ENCODE assay signal across 8 cellular contexts in genomic region chr6:150016324-150017185, GRCh38. TPM values are rescaled to one million over a fixed set of nuclear protein-coding genes. Genes with fewer than 3 reads are reported as not detected.
DNase-seq lines count a peak whose midpoint lies in the region; ATAC-seq lines count a peak whose summit lies in the region.

No MANE protein-coding gene starts in this region.

- peak overlapping the region in 3 of 7 donors; percentile 32 to 50 (median 47) for H3K27ac Mint-ChIP-seq in CD4-positive, alpha-beta memory T cell

- DNase-seq in CD4-positive, alpha-beta memory T cell, result peak; percentile 60 to 79 (median 72)
- DNase-seq in LHCN-M2 (ENCODE audit: low read depth), result peak; percentile 63
- DNase-seq in SHP77 treated with DMSO at 0.1 percent for 48 hours (lab: John Stamatoyannopoulos, UW), result peak; percentile 8
- DNase-seq in amniotic stem cell (lab: John Stamatoyannopoulos, UW), result peak; percentile 48
- peak; percentile 52 for DNase-seq in left cardiac atrium
- DNase-seq in putamen (ENCODE audit: low spot score), result peak; percentile 87

- peaks cover 8 to 28% (median 12%) of the 10 kb centered on the region in 4 donors for H3K4me1 Mint-ChIP-seq in CD4-positive, alpha-beta memory T cell

- POLR2A ChIA-PET in CD4-positive, alpha-beta memory T cell (lab: Charles Lee; ENCODE audit: partially characterized antibody), result interaction anchor here (0.8 to 1.3 kb wide), 3 partner anchors 9 to 80 kb away, joined by 3 to 4 read pairs (median 3); no protein-coding TSS in a partner anchor

- no peak overlapping the region for H3K4me3 ChIP-seq in CD4-positive, alpha-beta memory T cell (ENCODE audit: low read length in 2 of 2)

- H3K27me3 Mint-ChIP-seq in CD4-positive, alpha-beta memory T cell, result peaks cover 52 to 66% of the 10 kb centered on the region in 2 donors

- no peaks in the 10 kb centered on the region for H3K36me3 Mint-ChIP-seq in CD4-positive, alpha-beta memory T cell

- no peak overlapping the region for H3K27ac ChIP-seq in CD4-positive, alpha-beta memory T cell (ENCODE audit: low read depth, low read length)

- H3K27me3 ChIP-seq in CD4-positive, alpha-beta memory T cell (ENCODE audit: insufficient read depth, low read length), result peaks cover 19% of the 10 kb centered on the region

- H3K4me1 ChIP-seq in CD4-positive, alpha-beta memory T cell (ENCODE audit: insufficient read depth, low read length), result peaks cover 8% of the 10 kb centered on the region

- peak overlapping the region in 2 of 8 donors; percentile 13 to 26 for H3K4me3 Mint-ChIP-seq in CD4-positive, alpha-beta memory T cell

- no peaks in the 10 kb centered on the region for H3K36me3 ChIP-seq in CD4-positive, alpha-beta memory T cell (ENCODE audit: insufficient read depth, low read length)

- peak; percentile 70 for ATAC-seq in GM18873 (IDR thresholded peaks at IDR 0.05; ENCODE audit: low FRiP score, unreplicated experiment)
- peak; percentile 81 to 82 for ATAC-seq in left cardiac atrium
- no peak for ATAC-seq in GM19455 (IDR thresholded peaks at IDR 0.05; ENCODE audit: unreplicated experiment)

- H3K9me3 ChIP-seq in CD4-positive, alpha-beta memory T cell (ENCODE audit: control insufficient read depth in 1 of 2, low read length in 2 of 2), result no peaks in the 10 kb centered on the region

- CTCF ChIA-PET in CD4-positive, alpha-beta memory T cell (lab: Charles Lee; ENCODE audit: partially characterized antibody), result interaction anchor here (0.6 to 3.4 kb wide), 19 partner anchors 9 to 193 kb away, joined by 3 to 28 read pairs (median 6); partner anchors contain the start of gene RAET1L

- H3K9me3 Mint-ChIP-seq in CD4-positive, alpha-beta memory T cell, result no peaks in the 10 kb centered on the region

- intact Hi-C loops in CD4-positive, alpha-beta memory T cell (cut with micrococcal nuclease), result loop anchor here (1.0 to 2.0 kb wide), 3 partner anchors 82 to 452 kb away; no protein-coding TSS in a partner anchor
- intact Hi-C loops in left cardiac atrium (cut with DNase I), result loop anchor here (1.0 to 5.0 kb wide), 2 partner anchors 79 to 82 kb away; no protein-coding TSS in a partner anchor

RNA-seq across cellular contexts. Expression of gene RAET1L, which starts 8.8 kb away (rescaled TPM):
- not detected for total RNA-seq in CD4-positive, alpha-beta memory T cell
- not detected for polyA plus RNA-seq in CD4-positive, alpha-beta memory T cell
- total RNA-seq in LHCN-M2 (2014; rRNA removed) (not detected in 2 replicates), left cardiac atrium (not detected)
- not detected for polyA plus RNA-seq in LHCN-M2 (2012)

RNA-seq across cellular contexts. Expression of gene ULBP3, which starts 52.4 kb away (rescaled TPM):
- total RNA-seq in CD4-positive, alpha-beta memory T cell, result under 1 TPM in 1 of 2 experiments, not detected in 1; 0.42 TPM
- polyA plus RNA-seq in CD4-positive, alpha-beta memory T cell, result under 1 TPM; 0.48 to 0.96 TPM
- total RNA-seq in LHCN-M2 (2014; rRNA removed), result 10.7 and 11.0 TPM in 2 replicates
- 3.5 TPM for polyA plus RNA-seq in LHCN-M2 (2012)
- 1 to 10 TPM in 1 of 2 donors, under 1 TPM in 1; 0.60 to 1.4 TPM for total RNA-seq in left cardiac atrium

RNA-seq across cellular contexts. Expression of gene ULBP1, which starts 52.8 kb away (rescaled TPM):
- total RNA-seq in CD4-positive, alpha-beta memory T cell, result not detected
- polyA plus RNA-seq in CD4-positive, alpha-beta memory T cell, result not detected
- total RNA-seq in LHCN-M2 (2014; rRNA removed) (0.13 and 0.29 TPM in 2 replicates), left cardiac atrium (under 1 TPM; 0.08 to 0.12 TPM)
- polyA plus RNA-seq in LHCN-M2 (2012), result 0.61 TPM

Comparison
In these comparisons a context has a peak if more than half of its experiments do, and no peak if none do; other contexts are left out.
1. DNase-seq: peak in every context shown above with its lines; median percentile 87 in putamen; 72 in CD4-positive, alpha-beta memory T cell; 63 in LHCN-M2; 52 in left cardiac atrium; 48 in amniotic stem cell; 8 in SHP77 treated with DMSO at 0.1 percent for 48 hours.